1 cellular context compared by ENCODE assay signal in the genomic region with DNA sequence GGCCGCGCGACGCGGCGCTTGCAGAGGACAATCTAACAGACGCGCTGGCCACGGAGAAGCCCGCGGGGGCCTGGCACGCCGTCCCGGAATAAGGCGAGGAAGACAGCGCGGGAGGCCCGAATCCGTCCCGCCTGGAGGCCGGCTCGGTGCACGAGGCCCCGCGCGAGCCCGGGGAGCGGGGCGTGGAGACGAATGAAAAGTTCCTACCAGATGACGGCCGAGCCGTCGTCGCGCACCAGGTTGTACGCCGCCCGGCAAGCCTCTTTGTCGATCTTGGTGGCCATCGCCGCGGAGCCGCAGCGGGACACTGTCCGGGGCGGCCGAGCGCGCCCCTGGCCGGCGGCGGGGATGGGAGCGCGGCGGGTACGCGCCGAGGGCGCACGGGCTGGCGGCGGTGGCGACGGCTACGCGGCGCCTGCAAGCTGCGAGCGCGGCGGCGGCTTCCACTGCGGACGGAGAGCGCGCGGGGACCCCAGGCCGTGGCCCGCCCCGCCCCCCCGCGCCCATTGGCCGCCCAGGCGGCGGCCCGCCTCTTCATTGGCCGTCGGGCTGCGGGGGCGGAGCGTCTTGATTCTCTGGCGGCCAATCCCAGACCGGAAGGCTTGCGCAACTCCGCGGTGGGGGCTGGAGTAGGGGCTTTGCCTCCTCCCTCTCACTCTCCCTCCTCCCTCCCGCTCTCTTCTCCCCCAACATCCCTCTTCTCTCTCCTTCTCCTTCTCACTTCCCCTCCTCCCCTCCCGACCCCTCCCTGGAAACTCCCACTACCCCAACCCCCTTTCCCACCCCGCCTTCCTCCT.
TF ChIP-seq lines count a peak whose summit lies in the region.

A gene with protein sequence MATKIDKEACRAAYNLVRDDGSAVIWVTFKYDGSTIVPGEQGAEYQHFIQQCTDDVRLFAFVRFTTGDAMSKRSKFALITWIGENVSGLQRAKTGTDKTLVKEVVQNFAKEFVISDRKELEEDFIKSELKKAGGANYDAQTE (minus strand): TSS at position 448 of the 797 bp plus-strand sequence. CDS start 164 bp downstream, at position 284.

TF ChIP-seq in HepG2, 621 proteins besides CTCF, POLR2A, EP300 and RAD21 (continued from another document and continues in another):
- TF ChIP-seq, protein P1, sequence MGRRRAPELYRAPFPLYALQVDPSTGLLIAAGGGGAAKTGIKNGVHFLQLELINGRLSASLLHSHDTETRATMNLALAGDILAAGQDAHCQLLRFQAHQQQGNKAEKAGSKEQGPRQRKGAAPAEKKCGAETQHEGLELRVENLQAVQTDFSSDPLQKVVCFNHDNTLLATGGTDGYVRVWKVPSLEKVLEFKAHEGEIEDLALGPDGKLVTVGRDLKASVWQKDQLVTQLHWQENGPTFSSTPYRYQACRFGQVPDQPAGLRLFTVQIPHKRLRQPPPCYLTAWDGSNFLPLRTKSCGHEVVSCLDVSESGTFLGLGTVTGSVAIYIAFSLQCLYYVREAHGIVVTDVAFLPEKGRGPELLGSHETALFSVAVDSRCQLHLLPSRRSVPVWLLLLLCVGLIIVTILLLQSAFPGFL (CRISPR knock-in tag; IDR thresholded peaks at IDR 0.05): no peak
- TF ChIP-seq ZFP41 (CRISPR knock-in tag; IDR thresholded peaks at IDR 0.05; ENCODE audit: borderline replicate concordance) (no peak), EHMT2 (IDR thresholded peaks at IDR 0.05; ENCODE audit: borderline replicate concordance, low read depth, low read length) (no peak), ZSCAN31 (CRISPR knock-in tag; IDR thresholded peaks at IDR 0.05; ENCODE audit: low read depth) (no peak), NPAS2 (CRISPR knock-in tag; IDR thresholded peaks at IDR 0.05; ENCODE audit: borderline replicate concordance) (no peak), ZFP91 (CRISPR knock-in tag; IDR thresholded peaks at IDR 0.05; ENCODE audit: borderline replicate concordance) (peak; percentile 25; the same call in 1 of the 2 replicates), BRD4 (CRISPR knock-in tag; IDR thresholded peaks at IDR 0.05) (no peak), RFXAP (CRISPR knock-in tag; IDR thresholded peaks at IDR 0.05; ENCODE audit: borderline replicate concordance) (peak; percentile 68; the same call in 1 of the 2 replicates), ZNF549 (CRISPR knock-in tag; IDR thresholded peaks at IDR 0.05) (0 out of 2 replicates have a peak, but pooled peaks have one; percentile 32), ZBTB49 (CRISPR knock-in tag; IDR thresholded peaks at IDR 0.05; ENCODE audit: borderline replicate concordance) (no peak), PAF1 (CRISPR knock-in tag; IDR thresholded peaks at IDR 0.05) (no peak), FOSL2 (CRISPR knock-in tag; IDR thresholded peaks at IDR 0.05) (no peak), ZNF761 (CRISPR knock-in tag; conservative IDR thresholded peaks at IDR 0.05) (no peak), ZNF720 (CRISPR knock-in tag; IDR thresholded peaks at IDR 0.05) (no peak), SALL1 (CRISPR knock-in tag; IDR thresholded peaks at IDR 0.05) (no peak), ATAD3A (CRISPR knock-in tag; IDR thresholded peaks at IDR 0.05) (no peak), RFX3 (CRISPR knock-in tag; IDR thresholded peaks at IDR 0.05) (no peak), BHLHE40 (IDR thresholded peaks at IDR 0.05; ENCODE audit: low read length) (no peak)
- TF ChIP-seq, protein P2, sequence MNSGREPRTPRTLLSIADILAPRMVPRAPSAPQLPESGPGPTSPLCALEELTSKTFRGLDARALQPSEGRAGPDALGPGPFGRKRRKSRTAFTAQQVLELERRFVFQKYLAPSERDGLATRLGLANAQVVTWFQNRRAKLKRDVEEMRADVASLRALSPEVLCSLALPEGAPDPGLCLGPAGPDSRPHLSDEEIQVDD (CRISPR knock-in tag; IDR thresholded peaks at IDR 0.05; ENCODE audit: borderline replicate concordance): no peak
- TF ChIP-seq, protein P3, sequence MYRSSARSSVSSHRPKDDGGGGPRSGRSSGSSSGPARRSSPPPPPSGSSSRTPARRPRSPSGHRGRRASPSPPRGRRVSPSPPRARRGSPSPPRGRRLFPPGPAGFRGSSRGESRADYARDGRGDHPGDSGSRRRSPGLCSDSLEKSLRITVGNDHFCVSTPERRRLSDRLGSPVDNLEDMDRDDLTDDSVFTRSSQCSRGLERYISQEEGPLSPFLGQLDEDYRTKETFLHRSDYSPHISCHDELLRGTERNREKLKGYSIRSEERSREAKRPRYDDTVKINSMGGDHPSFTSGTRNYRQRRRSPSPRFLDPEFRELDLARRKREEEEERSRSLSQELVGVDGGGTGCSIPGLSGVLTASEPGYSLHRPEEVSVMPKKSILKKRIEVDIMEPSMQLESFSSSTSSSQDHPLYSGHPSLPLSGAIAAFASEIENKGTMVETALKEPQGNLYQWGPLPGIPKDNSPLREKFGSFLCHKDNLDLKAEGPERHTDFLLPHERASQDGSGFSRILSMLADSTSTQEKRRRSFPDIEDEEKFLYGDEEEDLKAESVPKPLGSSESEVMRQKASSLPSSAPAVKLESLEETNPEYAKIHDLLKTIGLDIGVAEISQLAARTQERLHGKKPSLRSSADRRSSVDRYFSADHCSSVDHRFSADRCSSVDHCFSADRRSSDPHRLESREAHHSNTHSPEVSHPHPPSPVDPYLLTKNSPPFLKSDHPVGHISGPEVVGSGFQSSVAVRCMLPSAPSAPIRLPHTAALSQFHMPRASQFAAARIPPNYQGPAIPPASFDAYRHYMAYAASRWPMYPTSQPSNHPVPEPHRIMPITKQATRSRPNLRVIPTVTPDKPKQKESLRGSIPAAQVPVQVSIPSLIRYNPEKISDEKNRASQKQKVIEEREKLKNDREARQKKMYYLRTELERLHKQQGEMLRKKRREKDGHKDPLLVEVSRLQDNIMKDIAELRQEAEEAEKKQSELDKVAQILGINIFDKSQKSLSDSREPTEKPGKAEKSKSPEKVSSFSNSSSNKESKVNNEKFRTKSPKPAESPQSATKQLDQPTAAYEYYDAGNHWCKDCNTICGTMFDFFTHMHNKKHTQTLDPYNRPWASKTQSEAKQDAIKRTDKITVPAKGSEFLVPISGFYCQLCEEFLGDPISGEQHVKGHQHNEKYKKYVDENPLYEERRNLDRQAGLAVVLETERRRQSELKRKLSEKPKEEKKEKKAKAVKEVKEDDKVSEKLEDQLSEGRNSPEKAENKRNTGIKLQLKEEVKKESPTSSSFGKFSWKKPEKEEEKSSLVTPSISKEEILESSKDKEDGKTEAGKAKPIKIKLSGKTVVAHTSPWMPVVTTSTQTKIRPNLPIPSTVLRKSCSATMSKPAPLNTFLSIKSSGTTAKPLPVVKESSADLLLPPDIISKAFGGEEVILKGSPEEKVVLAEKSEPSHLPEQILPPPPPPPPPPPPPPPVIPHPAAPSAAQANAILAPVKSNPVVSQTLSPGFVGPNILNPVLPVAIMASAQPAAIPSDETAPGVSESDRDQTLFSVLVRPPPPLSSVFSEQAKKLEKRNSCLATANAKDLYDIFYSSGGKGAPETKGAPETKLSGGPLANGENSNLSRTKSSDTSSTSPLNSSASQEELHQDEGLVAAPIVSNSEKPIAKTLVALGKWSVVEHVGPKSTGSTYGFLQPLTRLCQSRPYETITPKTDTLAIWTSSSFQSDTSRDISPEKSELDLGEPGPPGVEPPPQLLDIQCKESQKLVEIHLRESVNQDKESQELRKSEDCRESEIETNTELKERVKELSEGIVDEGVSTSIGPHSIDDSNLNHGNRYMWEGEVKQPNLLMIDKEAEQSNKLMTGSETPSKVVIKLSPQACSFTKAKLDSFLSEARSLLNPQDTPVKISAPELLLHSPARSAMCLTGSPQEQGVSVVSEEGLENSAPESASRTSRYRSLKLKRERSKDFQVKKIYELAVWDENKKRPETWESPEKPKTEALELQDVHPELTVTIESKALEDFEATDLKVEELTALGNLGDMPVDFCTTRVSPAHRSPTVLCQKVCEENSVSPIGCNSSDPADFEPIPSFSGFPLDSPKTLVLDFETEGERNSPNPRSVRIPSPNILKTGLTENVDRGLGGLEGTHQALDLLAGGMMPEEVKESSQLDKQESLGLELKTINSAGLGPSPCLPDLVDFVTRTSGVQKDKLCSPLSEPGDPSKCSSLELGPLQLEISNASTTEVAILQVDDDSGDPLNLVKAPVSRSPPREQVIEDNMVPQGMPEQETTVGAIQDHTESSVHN (CRISPR knock-in tag; IDR thresholded peaks at IDR 0.05): no peak
- TF ChIP-seq, protein P4, sequence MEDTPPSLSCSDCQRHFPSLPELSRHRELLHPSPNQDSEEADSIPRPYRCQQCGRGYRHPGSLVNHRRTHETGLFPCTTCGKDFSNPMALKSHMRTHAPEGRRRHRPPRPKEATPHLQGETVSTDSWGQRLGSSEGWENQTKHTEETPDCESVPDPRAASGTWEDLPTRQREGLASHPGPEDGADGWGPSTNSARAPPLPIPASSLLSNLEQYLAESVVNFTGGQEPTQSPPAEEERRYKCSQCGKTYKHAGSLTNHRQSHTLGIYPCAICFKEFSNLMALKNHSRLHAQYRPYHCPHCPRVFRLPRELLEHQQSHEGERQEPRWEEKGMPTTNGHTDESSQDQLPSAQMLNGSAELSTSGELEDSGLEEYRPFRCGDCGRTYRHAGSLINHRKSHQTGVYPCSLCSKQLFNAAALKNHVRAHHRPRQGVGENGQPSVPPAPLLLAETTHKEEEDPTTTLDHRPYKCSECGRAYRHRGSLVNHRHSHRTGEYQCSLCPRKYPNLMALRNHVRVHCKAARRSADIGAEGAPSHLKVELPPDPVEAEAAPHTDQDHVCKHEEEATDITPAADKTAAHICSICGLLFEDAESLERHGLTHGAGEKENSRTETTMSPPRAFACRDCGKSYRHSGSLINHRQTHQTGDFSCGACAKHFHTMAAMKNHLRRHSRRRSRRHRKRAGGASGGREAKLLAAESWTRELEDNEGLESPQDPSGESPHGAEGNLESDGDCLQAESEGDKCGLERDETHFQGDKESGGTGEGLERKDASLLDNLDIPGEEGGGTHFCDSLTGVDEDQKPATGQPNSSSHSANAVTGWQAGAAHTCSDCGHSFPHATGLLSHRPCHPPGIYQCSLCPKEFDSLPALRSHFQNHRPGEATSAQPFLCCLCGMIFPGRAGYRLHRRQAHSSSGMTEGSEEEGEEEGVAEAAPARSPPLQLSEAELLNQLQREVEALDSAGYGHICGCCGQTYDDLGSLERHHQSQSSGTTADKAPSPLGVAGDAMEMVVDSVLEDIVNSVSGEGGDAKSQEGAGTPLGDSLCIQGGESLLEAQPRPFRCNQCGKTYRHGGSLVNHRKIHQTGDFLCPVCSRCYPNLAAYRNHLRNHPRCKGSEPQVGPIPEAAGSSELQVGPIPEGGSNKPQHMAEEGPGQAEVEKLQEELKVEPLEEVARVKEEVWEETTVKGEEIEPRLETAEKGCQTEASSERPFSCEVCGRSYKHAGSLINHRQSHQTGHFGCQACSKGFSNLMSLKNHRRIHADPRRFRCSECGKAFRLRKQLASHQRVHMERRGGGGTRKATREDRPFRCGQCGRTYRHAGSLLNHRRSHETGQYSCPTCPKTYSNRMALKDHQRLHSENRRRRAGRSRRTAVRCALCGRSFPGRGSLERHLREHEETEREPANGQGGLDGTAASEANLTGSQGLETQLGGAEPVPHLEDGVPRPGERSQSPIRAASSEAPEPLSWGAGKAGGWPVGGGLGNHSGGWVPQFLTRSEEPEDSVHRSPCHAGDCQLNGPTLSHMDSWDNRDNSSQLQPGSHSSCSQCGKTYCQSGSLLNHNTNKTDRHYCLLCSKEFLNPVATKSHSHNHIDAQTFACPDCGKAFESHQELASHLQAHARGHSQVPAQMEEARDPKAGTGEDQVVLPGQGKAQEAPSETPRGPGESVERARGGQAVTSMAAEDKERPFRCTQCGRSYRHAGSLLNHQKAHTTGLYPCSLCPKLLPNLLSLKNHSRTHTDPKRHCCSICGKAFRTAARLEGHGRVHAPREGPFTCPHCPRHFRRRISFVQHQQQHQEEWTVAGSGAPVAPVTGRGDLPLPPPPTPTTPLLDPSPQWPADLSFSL (CRISPR knock-in tag; IDR thresholded peaks at IDR 0.05): no peak
- TF ChIP-seq, protein P5, sequence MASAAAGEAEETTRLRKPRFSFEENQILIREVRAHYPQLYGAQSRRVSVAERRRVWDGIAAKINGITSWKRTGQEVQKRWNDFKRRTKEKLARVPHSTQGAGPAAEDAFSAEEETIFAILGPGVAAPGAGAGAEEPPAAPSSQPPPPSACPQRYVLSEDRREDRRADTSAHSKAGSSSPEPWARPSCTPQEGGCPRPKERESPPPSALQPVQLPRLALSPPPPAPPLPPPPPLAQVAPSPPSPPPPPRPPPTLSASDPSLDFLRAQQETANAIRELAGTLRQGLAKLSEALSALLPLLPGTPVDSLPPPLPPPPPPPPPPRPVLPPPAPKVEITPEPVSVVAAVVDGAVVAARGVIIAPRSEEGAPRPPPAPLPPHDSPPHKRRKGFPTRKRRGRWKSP (CRISPR knock-in tag; IDR thresholded peaks at IDR 0.05): no peak
